Comparison of ENCODE assay signal across 16 cellular contexts in the genomic region with DNA sequence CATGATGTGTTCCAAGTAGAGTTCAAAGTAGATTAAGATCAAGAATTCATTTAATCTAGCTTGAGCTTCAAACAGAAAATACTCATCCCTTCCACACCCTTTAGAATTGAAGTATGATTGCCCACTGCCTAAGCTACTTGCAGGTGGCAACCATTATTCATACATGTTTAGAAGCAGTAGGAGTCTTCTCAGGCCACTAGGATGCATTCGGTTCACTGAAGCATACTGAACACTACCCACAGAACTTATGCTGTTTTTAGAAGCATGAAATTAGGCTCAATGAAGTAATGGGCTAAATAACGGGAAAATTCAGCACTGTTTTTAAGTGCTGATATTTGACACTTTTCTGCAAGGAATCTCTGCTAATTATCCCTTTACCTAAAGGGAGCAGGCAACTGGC.
DNase-seq lines count a peak whose midpoint lies in the region; ATAC-seq and TF ChIP-seq lines count a peak whose summit lies in the region.
"Had no signal": no experiment of that assay in that cellular context is flagged by ENCODE, and none has a peak within 500 bp of the region (broad histone marks: within the 10 kb centered on the region; RNA-seq: fewer than 3 reads in every experiment).

No MANE protein-coding gene starts in this region.

- H3K4me3 ChIP-seq in ovary = no peak overlapping the region

- peak; percentile 34 for DNase-seq in GM10266 (ENCODE audit: extremely low spot score)
- peak; percentile 85 for DNase-seq in NCI-H446 treated with DMSO at 0.1 percent for 48 hours (lab: John Stamatoyannopoulos, UW)
- no peak for DNase-seq in activated naive CD4-positive, alpha-beta T cell treated with anti-CD3 and anti-CD28 coated beads for 36 hours
- DNase-seq in NCI-H2029 (lab: John Stamatoyannopoulos, UW) = no peak
- no peak for DNase-seq in ovary
- no peak for DNase-seq in COLO829 (ENCODE audit: low spot score)
- DNase-seq: activated CD4-positive, alpha-beta T cell treated with anti-CD3 and anti-CD28 coated beads, Interleukin-2, amount 10 ng/mL, durations not matched to agents 7 days and 5 days; activated T-cell treated with anti-CD3 and anti-CD28 coated beads, Interleukin-2, amount 50 U/mL, for 72 hours; anterior cingulate cortex; DND-41; HCEC 1CT; stimulated activated CD4-positive, alpha-beta T cell treated with anti-CD3 and anti-CD28 coated beads, Interleukin-2, amount 100 ng/mL, for 24 hours; T-cell had no signal

- no peak for TF ChIP-seq POLR2A in ovary (IDR thresholded peaks at IDR 0.05)

- H3K27me3 ChIP-seq in ovary = no peaks in the 10 kb centered on the region

- H3K36me3 ChIP-seq in ovary = no peaks in the 10 kb centered on the region

- no peak overlapping the region for H3K27ac Mint-ChIP-seq in activated naive CD4-positive, alpha-beta T cell treated with anti-CD3 and anti-CD28 coated beads for 36 hours
- H3K27ac Mint-ChIP-seq: activated CD4-positive, alpha-beta T cell treated with anti-CD3 and anti-CD28 coated beads, Interleukin-2, amount 10 ng/mL, durations not matched to agents 7 days and 5 days; activated T-cell treated with anti-CD3 and anti-CD28 coated beads, Interleukin-2, amount 50 U/mL, for 72 hours; T-cell had no signal

- H3K9me3 Mint-ChIP-seq in activated naive CD4-positive, alpha-beta T cell treated with anti-CD3 and anti-CD28 coated beads for 36 hours = peaks cover 4% of the 10 kb centered on the region
- H3K9me3 Mint-ChIP-seq: activated CD4-positive, alpha-beta T cell treated with anti-CD3 and anti-CD28 coated beads, Interleukin-2, amount 10 ng/mL, durations not matched to agents 7 days and 5 days had no signal

- H3K36me3 Mint-ChIP-seq in activated naive CD4-positive, alpha-beta T cell treated with anti-CD3 and anti-CD28 coated beads for 36 hours (ENCODE audit: low read depth) = peaks cover 4% of the 10 kb centered on the region
- H3K36me3 Mint-ChIP-seq: T-cell had no signal

- WGBS in ovary, 3 donors = 67 to 73% (median 70%) methylated on average over 2 of the region's 2 CpGs

- TF ChIP-seq CTCF in GM10266 (IDR thresholded peaks at IDR 0.05; ENCODE audit: control insufficient read depth, insufficient read depth, low read depth, missing control alignments) (no peak), ovary (IDR thresholded peaks at IDR 0.05) (no peak)

- H3K4me1 ChIP-seq in ovary (ENCODE audit: insufficient read depth) = no peaks in the 10 kb centered on the region
- H3K4me1 ChIP-seq: parathyroid adenoma had no signal

- peak; percentile 77 for ATAC-seq in GM19372 (IDR thresholded peaks at IDR 0.05; ENCODE audit: low read depth, unreplicated experiment)
- peak; percentile 93 for ATAC-seq in HG02885 (IDR thresholded peaks at IDR 0.05; ENCODE audit: poor library complexity, unreplicated experiment)
- ATAC-seq: activated T-cell treated with anti-CD3 and anti-CD28 coated beads, Interleukin-2, amount 50 U/mL, for 72 hours; T-cell had no signal

- no peak overlapping the region for H3K27ac ChIP-seq in ovary
- H3K27ac ChIP-seq: parathyroid adenoma had no signal

- H3K4me3 Mint-ChIP-seq in activated naive CD4-positive, alpha-beta T cell treated with anti-CD3 and anti-CD28 coated beads for 36 hours = no peak overlapping the region
- H3K4me3 Mint-ChIP-seq: activated CD4-positive, alpha-beta T cell treated with anti-CD3 and anti-CD28 coated beads, Interleukin-2, amount 10 ng/mL, durations not matched to agents 7 days and 5 days; activated T-cell treated with anti-CD3 and anti-CD28 coated beads, Interleukin-2, amount 50 U/mL, for 72 hours; T-cell had no signal

- H3K4me1 Mint-ChIP-seq in activated naive CD4-positive, alpha-beta T cell treated with anti-CD3 and anti-CD28 coated beads for 36 hours (ENCODE audit: low read depth) = no peaks in the 10 kb centered on the region
- H3K4me1 Mint-ChIP-seq: activated CD4-positive, alpha-beta T cell treated with anti-CD3 and anti-CD28 coated beads, Interleukin-2, amount 10 ng/mL, durations not matched to agents 7 days and 5 days; T-cell had no signal

- no peak for TF ChIP-seq EP300 in ovary (IDR thresholded peaks at IDR 0.05)

- CTCF ChIA-PET in activated naive CD4-positive, alpha-beta T cell treated with anti-CD3 and anti-CD28 coated beads for 36 hours (lab: Charles Lee) = no interaction called here

- intact Hi-C loops in activated naive CD4-positive, alpha-beta T cell treated with anti-CD3 and anti-CD28 coated beads for 36 hours (cut with micrococcal nuclease) = no loop called here
- intact Hi-C loops in ovary (cut with DNase I) = no loop called here

- H3K27me3 Mint-ChIP-seq in activated naive CD4-positive, alpha-beta T cell treated with anti-CD3 and anti-CD28 coated beads for 36 hours (ENCODE audit: low read depth) = no peaks in the 10 kb centered on the region
- H3K27me3 Mint-ChIP-seq: activated CD4-positive, alpha-beta T cell treated with anti-CD3 and anti-CD28 coated beads, Interleukin-2, amount 10 ng/mL, durations not matched to agents 7 days and 5 days; T-cell had no signal

- no peaks in the 10 kb centered on the region for H3K9me3 ChIP-seq in ovary

Comparison
In these comparisons a context has a peak if more than half of its experiments do, and no peak if none do; other contexts are left out.
1. DNase-seq: peak in GM10266 (single experiment) and NCI-H446 treated with DMSO at 0.1 percent for 48 hours (single experiment); none in activated naive CD4-positive, alpha-beta T cell treated with anti-CD3 and anti-CD28 coated beads for 36 hours (single experiment), NCI-H2029 (single experiment), ovary (0 of 5) and COLO829 (single experiment).